In genomic region chr4:2763511-2763967, GRCh38 we compare ENCODE assay signal across 8 cellular contexts. TPM values are rescaled to one million over a fixed set of nuclear protein-coding genes. Genes with fewer than 3 reads are reported as not detected.
DNase-seq lines count a peak whose midpoint lies in the region; ATAC-seq and TF ChIP-seq lines count a peak whose summit lies in the region.

No MANE protein-coding gene starts in this region.

- CTCF ChIA-PET in CD4-positive, alpha-beta T cell (lab: Charles Lee), result interaction anchor here (0.5 to 1.7 kb wide), 15 partner anchors 12 to 200 kb away, joined by 3 to 14 read pairs (median 4); partner anchors contain the start of gene GRK4
- CTCF ChIA-PET in PC-9 (lab: Charles Lee), result no interaction called here

- H3K4me2 ChIP-seq in PC-9, result peak overlapping the region; percentile 67; the same call in 1 of the 2 replicates

- no peaks in the 10 kb centered on the region for H3K79me2 ChIP-seq in PC-9 (ENCODE audit: low read depth)

- no peak overlapping the region for H3K27ac Mint-ChIP-seq in CD4-positive, alpha-beta T cell

- H3K36me3 ChIP-seq in PC-9 (ENCODE audit: low read depth) (no peaks in the 10 kb centered on the region), psoas muscle (ENCODE audit: insufficient read depth in 1 of 2, low read depth in 1 of 2) (no peaks in the 10 kb centered on the region)

- no peak overlapping the region for H2AFZ ChIP-seq in PC-9

- POLR2A ChIA-PET in CD4-positive, alpha-beta T cell (lab: Charles Lee), result interaction anchor here (0.9 to 1.2 kb wide), 2 partner anchors 52 to 191 kb away, joined by 3 read pairs; no protein-coding TSS in a partner anchor
- POLR2A ChIA-PET in PC-9 (lab: Charles Lee; ENCODE audit: unreplicated experiment), result interaction anchor here (0.6 kb wide), 1 partner anchor 493 kb away, joined by 3 read pairs; no protein-coding TSS in a partner anchor

- H3K27me3 Mint-ChIP-seq in CD4-positive, alpha-beta T cell, result no peaks in the 10 kb centered on the region

- H4K20me1 ChIP-seq in PC-9 (ENCODE audit: insufficient read depth), result no peaks in the 10 kb centered on the region

- no peaks in the 10 kb centered on the region for H3K9me2 ChIP-seq in PC-9 (ENCODE audit: insufficient read depth)

- no peaks in the 10 kb centered on the region for H3K36me3 Mint-ChIP-seq in CD4-positive, alpha-beta T cell (ENCODE audit: low read depth)

- no TSS peak for BruUV-seq in PC-9 (replicated peaks; lab: Mats Ljungman, UMichigan)

- no peak for ATAC-seq in CD4-positive, alpha-beta T cell (ENCODE audit: poor library complexity)
- ATAC-seq in psoas muscle (peak; percentile 21 to 28 (median 23)), HG02938 (IDR thresholded peaks at IDR 0.05; ENCODE audit: unreplicated experiment) (no peak)

- H3K27me3 ChIP-seq in CD4-positive, alpha-beta T cell (ENCODE audit: control insufficient read depth, insufficient read depth, low read length), result no peaks in the 10 kb centered on the region
- no peaks in the 10 kb centered on the region for H3K27me3 ChIP-seq in PC-9 (ENCODE audit: insufficient read depth, low read depth)
- H3K27me3 ChIP-seq in psoas muscle (ENCODE audit: insufficient read depth in 3 of 3, low read length in 2 of 3), result no peaks in the 10 kb centered on the region

- intact Hi-C loops in CD4-positive, alpha-beta T cell (cut with DNase I, micrococcal nuclease), result loop anchor here (2.0 to 10.0 kb wide), 4 partner anchors 51 to 171 kb away; no protein-coding TSS in a partner anchor
- intact Hi-C loops in PC-9 (cut with micrococcal nuclease; ENCODE audit: unreplicated experiment), result loop anchor here (5.0 kb wide), 2 partner anchors 79 to 274 kb away; partner anchors contain the start of gene ADD1
- intact Hi-C loops in psoas muscle (cut with DNase I), result loop anchor here (5.0 to 10.0 kb wide), 5 partner anchors 79 to 274 kb away; partner anchors contain the start of gene ADD1 (in 1 of the 2)

- no peak for DNase-seq in CD4-positive, alpha-beta T cell
- DNase-seq in PC-9, result no peak
- peak; percentile 26 for DNase-seq in fibroblast of the aortic adventitia (ENCODE audit: low read depth)
- DNase-seq in psoas muscle, result peak; percentile 55 to 61
- DNase-seq in SHP77 treated with DMSO at 0.1 percent for 48 hours (lab: John Stamatoyannopoulos, UW), result no peak
- DNase-seq in NCI-H1417 (lab: John Stamatoyannopoulos, UW), result no peak
- DNase-seq in activated CD4-positive, CD25-positive, alpha-beta regulatory T cell (lab: John Stamatoyannopoulos, UW), result no peak

- no peaks in the 10 kb centered on the region for H3K4me1 Mint-ChIP-seq in CD4-positive, alpha-beta T cell (ENCODE audit: low read depth)

- no peak for TF ChIP-seq CTCF in CD4-positive, alpha-beta T cell (IDR thresholded peaks at IDR 0.05)
- TF ChIP-seq CTCF in PC-9 (conservative IDR thresholded peaks at IDR 0.05) (no peak), fibroblast of the aortic adventitia (IDR thresholded peaks at IDR 0.05; ENCODE audit: insufficient read depth, low read length) (no peak), psoas muscle (IDR thresholded peaks at IDR 0.05) (no peak)

- no peaks in the 10 kb centered on the region for H3K9me3 Mint-ChIP-seq in CD4-positive, alpha-beta T cell

- 38 to 43% (median 39%) methylated on average over 23 of the region's 23 CpGs for WGBS in psoas muscle, 3 donors

- H3K4me3 ChIP-seq in PC-9 (no peak overlapping the region; the same call in 1 of the 2 replicates), fibroblast of the aortic adventitia (ENCODE audit: low read depth, low read length) (peak overlapping the region; percentile 68), psoas muscle (peak overlapping the region; percentile 65)

- H3K4me3 Mint-ChIP-seq in CD4-positive, alpha-beta T cell, result peak overlapping the region; percentile 69

- no peaks in the 10 kb centered on the region for H3K9me3 ChIP-seq in CD4-positive, alpha-beta T cell (ENCODE audit: control insufficient read depth, low read length)
- no peaks in the 10 kb centered on the region for H3K9me3 ChIP-seq in PC-9 (ENCODE audit: insufficient read depth, low read depth)
- no peaks in the 10 kb centered on the region for H3K9me3 ChIP-seq in psoas muscle

- H3F3A ChIP-seq in PC-9 (ENCODE audit: insufficient read depth, low read depth), result no peaks in the 10 kb centered on the region

- no peaks in the 10 kb centered on the region for H3K4me1 ChIP-seq in PC-9 (replicated peaks; ENCODE audit: insufficient read depth)
- H3K4me1 ChIP-seq in psoas muscle, result peaks cover 5% of the 10 kb centered on the region

- H3K27ac ChIP-seq in CD4-positive, alpha-beta T cell (ENCODE audit: low read depth, low read length), result no peak overlapping the region
- no peak overlapping the region for H3K27ac ChIP-seq in PC-9
- H3K27ac ChIP-seq in psoas muscle, result peak overlapping the region; percentile 5

RNA-seq across cellular contexts. Expression of gene TNIP2, which starts 7.4 kb away (rescaled TPM):
- total RNA-seq in CD4-positive, alpha-beta T cell, result 10 to 100 TPM; 43.8 to 49.1 TPM
- 37.1 and 44.8 TPM in 2 replicates for total RNA-seq in PC-9 (2021)
- 31.5 and 65.7 TPM in 2 replicates for total RNA-seq in fibroblast of the aortic adventitia (ENCODE audit: low replicate concordance)
- 10 to 100 TPM; 16.3 to 44.6 (median 32.4) TPM for total RNA-seq in psoas muscle
- 10 to 100 TPM; 45.9 to 66.2 (median 59.5) TPM for polyA plus RNA-seq in psoas muscle

RNA-seq across cellular contexts. Expression of gene SH3BP2, which starts 29.3 kb away (rescaled TPM):
- total RNA-seq in CD4-positive, alpha-beta T cell, result 10 to 100 TPM; 30.1 to 30.5 TPM
- total RNA-seq in PC-9 (2021) (40.4 and 54.0 TPM in 2 replicates), fibroblast of the aortic adventitia (ENCODE audit: low replicate concordance) (30.7 and 30.8 TPM in 2 replicates), psoas muscle (10 to 100 TPM; 12.4 to 18.1 (median 13.9) TPM)
- polyA plus RNA-seq in psoas muscle, result 10 to 100 TPM in 1 of 3 donors, 1 to 10 TPM in 2; 7.1 to 13.1 (median 8.0) TPM

Comparison
In these comparisons a context has a peak if more than half of its experiments do, and no peak if none do; other contexts are left out.
1. ATAC-seq: peak in psoas muscle (4 of 4); none in CD4-positive, alpha-beta T cell (single experiment) and HG02938 (single experiment).
2. DNase-seq: peak in fibroblast of the aortic adventitia (single experiment) and psoas muscle (2 of 2); none in CD4-positive, alpha-beta T cell (0 of 10), PC-9 (0 of 2), SHP77 treated with DMSO at 0.1 percent for 48 hours (single experiment), NCI-H1417 (0 of 3) and activated CD4-positive, CD25-positive, alpha-beta regulatory T cell (0 of 4).